Comparison of ENCODE assay signal across 1 cellular context in the genomic region with DNA sequence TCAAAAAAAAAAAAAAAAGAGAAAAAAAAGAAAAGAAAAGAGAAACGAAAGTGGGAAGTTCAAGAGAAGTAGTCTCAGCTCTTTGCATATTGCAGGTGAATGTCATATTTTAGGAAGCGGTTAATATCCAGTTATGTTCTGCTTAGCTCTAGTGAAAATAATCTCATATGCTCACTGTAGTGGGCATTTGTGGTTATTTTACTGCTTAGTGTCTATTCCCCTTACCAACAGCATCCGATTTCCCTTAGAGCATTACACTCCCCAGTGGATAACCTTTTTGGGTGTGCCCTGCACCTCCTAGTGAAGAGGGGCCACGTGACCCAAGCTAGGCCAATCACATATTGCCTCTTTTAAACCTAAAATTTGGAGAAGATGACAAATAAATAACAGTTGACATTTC.
TF ChIP-seq lines count a peak whose summit lies in the region.

No MANE protein-coding gene starts in this region.

TF ChIP-seq in GM12878, 131 proteins besides CTCF, POLR2A, EP300 and RAD21 (continued from another document):
- TF ChIP-seq, protein P1, sequence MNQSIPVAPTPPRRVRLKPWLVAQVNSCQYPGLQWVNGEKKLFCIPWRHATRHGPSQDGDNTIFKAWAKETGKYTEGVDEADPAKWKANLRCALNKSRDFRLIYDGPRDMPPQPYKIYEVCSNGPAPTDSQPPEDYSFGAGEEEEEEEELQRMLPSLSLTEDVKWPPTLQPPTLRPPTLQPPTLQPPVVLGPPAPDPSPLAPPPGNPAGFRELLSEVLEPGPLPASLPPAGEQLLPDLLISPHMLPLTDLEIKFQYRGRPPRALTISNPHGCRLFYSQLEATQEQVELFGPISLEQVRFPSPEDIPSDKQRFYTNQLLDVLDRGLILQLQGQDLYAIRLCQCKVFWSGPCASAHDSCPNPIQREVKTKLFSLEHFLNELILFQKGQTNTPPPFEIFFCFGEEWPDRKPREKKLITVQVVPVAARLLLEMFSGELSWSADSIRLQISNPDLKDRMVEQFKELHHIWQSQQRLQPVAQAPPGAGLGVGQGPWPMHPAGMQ (IDR thresholded peaks at IDR 0.05; ENCODE audit: borderline replicate concordance), result no peak
- TF ChIP-seq, protein P2, sequence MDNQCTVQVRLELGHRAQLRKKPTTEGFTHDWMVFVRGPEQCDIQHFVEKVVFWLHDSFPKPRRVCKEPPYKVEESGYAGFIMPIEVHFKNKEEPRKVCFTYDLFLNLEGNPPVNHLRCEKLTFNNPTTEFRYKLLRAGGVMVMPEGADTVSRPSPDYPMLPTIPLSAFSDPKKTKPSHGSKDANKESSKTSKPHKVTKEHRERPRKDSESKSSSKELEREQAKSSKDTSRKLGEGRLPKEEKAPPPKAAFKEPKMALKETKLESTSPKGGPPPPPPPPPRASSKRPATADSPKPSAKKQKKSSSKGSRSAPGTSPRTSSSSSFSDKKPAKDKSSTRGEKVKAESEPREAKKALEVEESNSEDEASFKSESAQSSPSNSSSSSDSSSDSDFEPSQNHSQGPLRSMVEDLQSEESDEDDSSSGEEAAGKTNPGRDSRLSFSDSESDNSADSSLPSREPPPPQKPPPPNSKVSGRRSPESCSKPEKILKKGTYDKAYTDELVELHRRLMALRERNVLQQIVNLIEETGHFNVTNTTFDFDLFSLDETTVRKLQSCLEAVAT (IDR thresholded peaks at IDR 0.05), result peak; percentile 39; the same call in 1 of the 2 replicates
- TF ChIP-seq BHLHE40 (IDR thresholded peaks at IDR 0.05; ENCODE audit: borderline replicate concordance in 1 of 2, low read depth in 2 of 2, low read length in 1 of 2), result no peak
- TF ChIP-seq MEF2A (IDR thresholded peaks at IDR 0.05; ENCODE audit: insufficient read depth, low read depth, low read length), result peak; percentile 88
- peak; percentile 77 for TF ChIP-seq ZNF384 (IDR thresholded peaks at IDR 0.05; ENCODE audit: borderline replicate concordance, low read depth, low read length)
- TF ChIP-seq SMC3 (IDR thresholded peaks at IDR 0.05; ENCODE audit: borderline replicate concordance, low read length), result no peak
- TF ChIP-seq RAD51 (IDR thresholded peaks at IDR 0.05), result peak; percentile 40; the same call in 1 of the 2 replicates
- TF ChIP-seq, protein P3, sequence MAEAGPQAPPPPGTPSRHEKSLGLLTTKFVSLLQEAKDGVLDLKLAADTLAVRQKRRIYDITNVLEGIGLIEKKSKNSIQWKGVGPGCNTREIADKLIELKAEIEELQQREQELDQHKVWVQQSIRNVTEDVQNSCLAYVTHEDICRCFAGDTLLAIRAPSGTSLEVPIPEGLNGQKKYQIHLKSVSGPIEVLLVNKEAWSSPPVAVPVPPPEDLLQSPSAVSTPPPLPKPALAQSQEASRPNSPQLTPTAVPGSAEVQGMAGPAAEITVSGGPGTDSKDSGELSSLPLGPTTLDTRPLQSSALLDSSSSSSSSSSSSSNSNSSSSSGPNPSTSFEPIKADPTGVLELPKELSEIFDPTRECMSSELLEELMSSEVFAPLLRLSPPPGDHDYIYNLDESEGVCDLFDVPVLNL (IDR thresholded peaks at IDR 0.05; ENCODE audit: low read depth, low read length), result no peak
- TF ChIP-seq ETV6 (conservative IDR thresholded peaks at IDR 0.05 in 1 of 2, IDR thresholded peaks at IDR 0.05 in 1 of 2; ENCODE audit: borderline replicate concordance in 1 of 2, low read depth in 1 of 2), result peak in 1 of 2 experiments; percentile 77; a peak in 2 of 4 replicates
- TF ChIP-seq POU2F2 (IDR thresholded peaks at IDR 0.05; ENCODE audit: borderline replicate concordance, low read depth, low read length), result peak; percentile 82; the same call in 2 of the 3 replicates
- TF ChIP-seq, protein P4, sequence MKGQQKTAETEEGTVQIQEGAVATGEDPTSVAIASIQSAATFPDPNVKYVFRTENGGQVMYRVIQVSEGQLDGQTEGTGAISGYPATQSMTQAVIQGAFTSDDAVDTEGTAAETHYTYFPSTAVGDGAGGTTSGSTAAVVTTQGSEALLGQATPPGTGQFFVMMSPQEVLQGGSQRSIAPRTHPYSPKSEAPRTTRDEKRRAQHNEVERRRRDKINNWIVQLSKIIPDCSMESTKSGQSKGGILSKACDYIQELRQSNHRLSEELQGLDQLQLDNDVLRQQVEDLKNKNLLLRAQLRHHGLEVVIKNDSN (IDR thresholded peaks at IDR 0.05; ENCODE audit: borderline replicate concordance, extremely low read length, insufficient read depth, low read depth, low read length), result peak; percentile 78
- peak; percentile 28; the same call in 1 of the 2 replicates for TF ChIP-seq EED (IDR thresholded peaks at IDR 0.05; ENCODE audit: low read depth)
